21 cellular contexts compared by ENCODE assay signal in genomic region chr6:14983599-14984296, GRCh38.
DNase-seq lines count a peak whose midpoint lies in the region; ATAC-seq and TF ChIP-seq lines count a peak whose summit lies in the region.
"Had no signal": no experiment of that assay in that cellular context is flagged by ENCODE, and none has a peak within 500 bp of the region (broad histone marks: within the 10 kb centered on the region; RNA-seq: fewer than 3 reads in every experiment).

No MANE protein-coding gene starts in this region.

- H3K9me3 Mint-ChIP-seq in Caco-2 (ENCODE audit: unreplicated experiment): peaks cover 10% of the 10 kb centered on the region
- H3K9me3 Mint-ChIP-seq in dendritic cell treated with granulocyte-macrophage colony-stimulating factor and Interleukin-4, amounts not matched to agents 40 ng/mL and 50 ng/mL, for 4 days: no peaks in the 10 kb centered on the region
- H3K9me3 Mint-ChIP-seq: activated CD4-positive, alpha-beta memory T cell treated with anti-CD3 and anti-CD28 coated beads for 36 hours; activated naive CD4-positive, alpha-beta T cell treated with anti-CD3 and anti-CD28 coated beads for 36 hours; stimulated activated memory B cell treated with anti-CD40 and anti-IgM and Interleukin-4, amounts not matched to agents 10 μg/mL and 1 μg/mL and 100 μg/mL, for 72 hours had no signal

- no peaks in the 10 kb centered on the region for H3K9me2 ChIP-seq in Karpas-422 (replicated peaks; ENCODE audit: insufficient read depth, low read length)

- H3K36me3 Mint-ChIP-seq in Caco-2 (ENCODE audit: insufficient read depth, unreplicated experiment): no peaks in the 10 kb centered on the region
- no peaks in the 10 kb centered on the region for H3K36me3 Mint-ChIP-seq in dendritic cell treated with granulocyte-macrophage colony-stimulating factor and Interleukin-4, amounts not matched to agents 40 ng/mL and 50 ng/mL, for 4 days (ENCODE audit: low read depth)
- H3K36me3 Mint-ChIP-seq: activated CD4-positive, alpha-beta memory T cell treated with anti-CD3 and anti-CD28 coated beads for 36 hours; CD4-positive, CD25-positive, alpha-beta regulatory T cell; stimulated activated memory B cell treated with anti-CD40 and anti-IgM and Interleukin-4, amounts not matched to agents 10 μg/mL and 1 μg/mL and 100 μg/mL, for 72 hours had no signal

- H3K27ac ChIP-seq in Karpas-422 (ENCODE audit: low read length): no peak overlapping the region
- H3K27ac ChIP-seq: foreskin keratinocyte, KMS-11, thoracic aorta had no signal

- intact Hi-C loops in Caco-2 (cut with micrococcal nuclease; ENCODE audit: unreplicated experiment): no loop called here
- intact Hi-C loops in dendritic cell treated with granulocyte-macrophage colony-stimulating factor and Interleukin-4, amounts not matched to agents 40 ng/mL and 50 ng/mL, for 4 days (cut with micrococcal nuclease): no loop called here

- H3K9me3 ChIP-seq in Caco-2 (no peaks in the 10 kb centered on the region), MG63 (no peaks in the 10 kb centered on the region), Karpas-422 (ENCODE audit: low read length) (no peaks in the 10 kb centered on the region)
- H3K9me3 ChIP-seq: thoracic aorta had no signal

- DNase-seq in Caco-2: no peak
- peak; percentile 11 for DNase-seq in MG63
- peak; percentile 36 for DNase-seq in myocyte (ENCODE audit: low read depth)
- DNase-seq in Karpas-422: no peak
- no peak for DNase-seq in RKO (ENCODE audit: low spot score)
- DNase-seq: activated CD4-positive, alpha-beta memory T cell treated with anti-CD3 and anti-CD28 coated beads for 36 hours; activated naive CD4-positive, alpha-beta T cell treated with anti-CD3 and anti-CD28 coated beads for 36 hours; aorta; CD4-positive, CD25-positive, alpha-beta regulatory T cell; NCI-H1105; NCI-H2081 treated with DMSO at 0.1 percent for 48 hours; NCI-H526; SIG-M5 had no signal

- H3K79me2 ChIP-seq in Karpas-422 (ENCODE audit: low read length): no peaks in the 10 kb centered on the region

- H3K27ac Mint-ChIP-seq in Caco-2 (ENCODE audit: unreplicated experiment): no peak overlapping the region
- peak overlapping the region; percentile 72 for H3K27ac Mint-ChIP-seq in dendritic cell treated with granulocyte-macrophage colony-stimulating factor and Interleukin-4, amounts not matched to agents 40 ng/mL and 50 ng/mL, for 4 days
- H3K27ac Mint-ChIP-seq: activated CD4-positive, alpha-beta memory T cell treated with anti-CD3 and anti-CD28 coated beads for 36 hours; activated naive CD4-positive, alpha-beta T cell treated with anti-CD3 and anti-CD28 coated beads for 36 hours; CD4-positive, CD25-positive, alpha-beta regulatory T cell; stimulated activated memory B cell treated with anti-CD40 and anti-IgM and Interleukin-4, amounts not matched to agents 10 μg/mL and 1 μg/mL and 100 μg/mL, for 72 hours; T-helper 1 cell treated with Interleukin-12 subunit alpha and Interleukin-12 subunit beta and Interleukin-4 antibody, amounts not matched to agents 30 μg/mL and 1 μg/mL, for 36 hours had no signal

- H3K27me3 Mint-ChIP-seq in Caco-2 (ENCODE audit: insufficient read depth, unreplicated experiment): no peaks in the 10 kb centered on the region
- H3K27me3 Mint-ChIP-seq in dendritic cell treated with granulocyte-macrophage colony-stimulating factor and Interleukin-4, amounts not matched to agents 40 ng/mL and 50 ng/mL, for 4 days: no peaks in the 10 kb centered on the region

- H3K4me1 ChIP-seq in Caco-2: no peaks in the 10 kb centered on the region
- no peaks in the 10 kb centered on the region for H3K4me1 ChIP-seq in Karpas-422 (ENCODE audit: low read length)

- POLR2A ChIA-PET in Caco-2 (lab: Charles Lee): no interaction called here

- H3K9ac ChIP-seq in Karpas-422 (ENCODE audit: low read length): no peak overlapping the region
- H3K9ac ChIP-seq: KMS-11 had no signal

- H3K36me3 ChIP-seq in Caco-2 (ENCODE audit: control insufficient read depth, insufficient read depth, low read length) (no peaks in the 10 kb centered on the region), MG63 (no peaks in the 10 kb centered on the region), Karpas-422 (ENCODE audit: insufficient read depth, low read length) (no peaks in the 10 kb centered on the region)
- H3K36me3 ChIP-seq: thoracic aorta had no signal

- H3K4me2 ChIP-seq in Karpas-422 (ENCODE audit: low read depth, low read length, poor library complexity, severe bottlenecking): no peak overlapping the region
- H3K4me2 ChIP-seq: KMS-11 had no signal

- no peak overlapping the region for H3K4me3 ChIP-seq in Caco-2 (ENCODE audit: low read depth, low read length)
- no peak overlapping the region for H3K4me3 ChIP-seq in MG63
- no peak overlapping the region for H3K4me3 ChIP-seq in Karpas-422 (ENCODE audit: low read length)
- H3K4me3 ChIP-seq: thoracic aorta had no signal

- no peak overlapping the region for H2AFZ ChIP-seq in Karpas-422 (ENCODE audit: low read length)

- ATAC-seq in HG02642 (IDR thresholded peaks at IDR 0.05; ENCODE audit: poor library complexity, unreplicated experiment) (no peak), HG03108 (IDR thresholded peaks at IDR 0.05; ENCODE audit: unreplicated experiment) (no peak)
- ATAC-seq: foreskin keratinocyte; stimulated activated memory B cell treated with anti-CD40 and anti-IgM and Interleukin-4, amounts not matched to agents 10 μg/mL and 1 μg/mL and 100 μg/mL, for 72 hours had no signal

- H3K4me3 Mint-ChIP-seq in Caco-2 (ENCODE audit: unreplicated experiment): peak overlapping the region; percentile 31
- H3K4me3 Mint-ChIP-seq in dendritic cell treated with granulocyte-macrophage colony-stimulating factor and Interleukin-4, amounts not matched to agents 40 ng/mL and 50 ng/mL, for 4 days: no peak overlapping the region
- H3K4me3 Mint-ChIP-seq: activated CD4-positive, alpha-beta memory T cell treated with anti-CD3 and anti-CD28 coated beads for 36 hours; activated naive CD4-positive, alpha-beta T cell treated with anti-CD3 and anti-CD28 coated beads for 36 hours; CD4-positive, CD25-positive, alpha-beta regulatory T cell; stimulated activated memory B cell treated with anti-CD40 and anti-IgM and Interleukin-4, amounts not matched to agents 10 μg/mL and 1 μg/mL and 100 μg/mL, for 72 hours; T-helper 1 cell treated with Interleukin-12 subunit alpha and Interleukin-12 subunit beta and Interleukin-4 antibody, amounts not matched to agents 30 μg/mL and 1 μg/mL, for 36 hours had no signal

- peaks cover 7% of the 10 kb centered on the region for H3K4me1 Mint-ChIP-seq in Caco-2 (ENCODE audit: low read depth, unreplicated experiment)
- H3K4me1 Mint-ChIP-seq in dendritic cell treated with granulocyte-macrophage colony-stimulating factor and Interleukin-4, amounts not matched to agents 40 ng/mL and 50 ng/mL, for 4 days (ENCODE audit: low read depth): peaks cover 54% of the 10 kb centered on the region
- H3K4me1 Mint-ChIP-seq: CD4-positive, CD25-positive, alpha-beta regulatory T cell; stimulated activated memory B cell treated with anti-CD40 and anti-IgM and Interleukin-4, amounts not matched to agents 10 μg/mL and 1 μg/mL and 100 μg/mL, for 72 hours had no signal

- no peak for TF ChIP-seq CTCF in Caco-2 (IDR thresholded peaks at IDR 0.05; ENCODE audit: insufficient read depth in 1 of 2, low read depth in 1 of 2, low read length in 1 of 2, severe bottlenecking in 1 of 2, unreplicated experiment in 1 of 2)

- no TSS peak for BruUV-seq in Caco-2 (replicated peaks; lab: Mats Ljungman, UMichigan)

- CTCF ChIA-PET in Caco-2 (lab: Charles Lee): no interaction called here

- H3K27me3 ChIP-seq in Caco-2 (replicated peaks; ENCODE audit: control insufficient read depth, insufficient read depth, low read length): no peaks in the 10 kb centered on the region
- no peaks in the 10 kb centered on the region for H3K27me3 ChIP-seq in MG63
- H3K27me3 ChIP-seq in Karpas-422 (ENCODE audit: low read length): no peaks in the 10 kb centered on the region
- H3K27me3 ChIP-seq: foreskin keratinocyte had no signal

- no peaks in the 10 kb centered on the region for H4K20me1 ChIP-seq in Karpas-422 (ENCODE audit: insufficient read depth, low read depth, low read length)

Comparison
In these comparisons a context has a peak if more than half of its experiments do, and no peak if none do; other contexts are left out.
1. DNase-seq: peak in MG63 (single experiment) and myocyte (single experiment); none in Caco-2 (0 of 2), Karpas-422 (single experiment) and RKO (single experiment).